ENCODE assay signal across 16 cellular contexts in the genomic region with DNA sequence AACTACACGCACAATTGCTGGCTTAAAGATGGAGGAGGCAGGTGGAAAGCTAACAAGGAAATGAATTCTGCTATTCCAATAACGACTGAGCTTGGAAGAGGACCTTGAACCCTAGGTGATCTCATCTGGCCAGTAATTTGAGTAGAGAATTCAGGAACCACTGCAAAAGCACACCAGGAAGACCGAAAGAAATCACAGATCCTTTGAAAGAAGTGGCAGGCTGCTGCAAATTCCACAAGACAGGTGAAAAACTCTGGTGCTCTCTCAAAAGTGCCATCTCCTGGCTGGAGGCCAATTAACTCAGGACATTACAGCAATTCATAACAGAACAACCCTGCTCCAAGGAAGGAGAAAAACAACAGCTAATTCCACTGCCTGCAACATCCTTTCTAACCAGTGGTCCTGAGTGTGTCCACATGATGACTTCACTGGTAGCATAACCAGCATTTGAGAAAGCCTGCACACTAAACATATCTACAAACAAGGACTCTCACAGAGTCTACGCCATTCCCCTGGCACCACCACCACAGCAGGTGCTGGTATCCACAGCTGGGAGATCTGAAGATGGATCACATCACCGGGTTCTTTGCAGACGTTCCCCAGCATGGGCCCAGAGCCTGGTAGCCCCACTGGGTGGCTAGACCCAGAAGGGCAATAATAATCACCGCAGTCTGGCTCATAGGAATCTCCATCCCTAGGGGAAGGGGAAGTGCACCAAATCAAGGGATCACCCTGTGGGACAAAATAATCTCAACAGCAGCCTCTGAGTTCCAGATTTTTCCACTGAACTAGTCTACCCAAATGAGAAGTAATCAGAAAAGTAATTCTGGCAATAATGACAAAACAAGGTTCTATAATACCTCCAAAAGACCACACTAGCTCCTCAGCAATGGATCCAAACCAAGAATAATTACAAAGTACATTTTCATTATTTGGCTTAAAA.
"Had no signal": no experiment of that assay in that cellular context is flagged by ENCODE, and none has a peak within 500 bp of the region (broad histone marks: within the 10 kb centered on the region; RNA-seq: fewer than 3 reads in every experiment).

No MANE protein-coding gene starts in this region.

- FAIRE-seq: TTC549 had no signal

- DNase-seq: activated CD4-positive, alpha-beta T cell treated with anti-CD3 and anti-CD28 coated beads, Interleukin-2, amount 50 U/mL, for 4 hours; activated gamma-delta T cell treated with Interleukin-2 at 50 U/mL for 16 hours; activated T-cell treated with anti-CD3 and anti-CD28 coated beads, Interleukin-2, amount 50 U/mL, for 72 hours; adrenal gland; cerebellar nuclear complex; dermis blood vessel endothelial cell; effector memory CD4-positive, alpha-beta T cell; esophagus squamous epithelium; heart right ventricle; left cardiac atrium; trophoblast cell had no signal

- H3K4me1 ChIP-seq: adrenal gland, breast epithelium, esophagus squamous epithelium, heart right ventricle, suprapubic skin had no signal

- H3K27me3 ChIP-seq: adrenal gland, breast epithelium, esophagus squamous epithelium, heart right ventricle, suprapubic skin had no signal

- H3K4me3 ChIP-seq: adrenal gland, breast epithelium, esophagus squamous epithelium, heart right ventricle, lung, suprapubic skin had no signal

- ATAC-seq: activated naive CD4-positive, alpha-beta T cell treated with anti-CD3 and anti-CD28 coated beads, Interleukin-2, amount 50 U/mL, for 72 hours; activated T-cell treated with anti-CD3 and anti-CD28 coated beads, Interleukin-2, amount 50 U/mL, for 72 hours; heart right ventricle; left cardiac atrium had no signal

- H3K27ac ChIP-seq: adrenal gland, breast epithelium, esophagus squamous epithelium, heart right ventricle, suprapubic skin had no signal
